25 cellular contexts compared by ENCODE assay signal in the genomic region with DNA sequence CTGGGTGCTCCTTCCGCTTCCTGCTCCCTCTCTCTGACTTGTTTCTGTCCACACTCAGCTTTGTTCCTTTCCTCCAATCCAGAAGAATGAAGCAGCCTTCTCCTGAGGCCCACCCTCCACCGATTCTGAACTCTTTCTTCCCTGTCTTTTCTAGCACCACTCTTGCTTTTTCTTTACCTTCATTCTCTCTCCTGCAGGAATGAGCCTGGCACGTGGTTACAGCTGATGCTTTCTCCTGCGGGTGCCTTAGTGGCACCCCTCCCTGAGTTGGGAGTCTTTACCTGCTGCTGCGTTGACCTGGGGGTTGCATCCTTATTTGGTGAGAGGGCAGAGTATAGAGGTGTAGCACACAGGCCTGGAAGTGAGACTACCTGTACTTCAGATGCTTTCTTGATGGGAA. TPM values are rescaled to one million over a fixed set of nuclear protein-coding genes. Genes with fewer than 3 reads are reported as not detected.
DNase-seq lines count a peak whose midpoint lies in the region; ATAC-seq and TF ChIP-seq lines count a peak whose summit lies in the region.
"Had no signal": no experiment of that assay in that cellular context is flagged by ENCODE, and none has a peak within 500 bp of the region (broad histone marks: within the 10 kb centered on the region; RNA-seq: fewer than 3 reads in every experiment).

No MANE protein-coding gene starts in this region.

- H3K4me1 ChIP-seq in endodermal cell (ENCODE audit: control insufficient read depth, insufficient read depth, low read length), result peaks cover 22% of the 10 kb centered on the region

- H3K4me3 Mint-ChIP-seq in activated CD8-positive, alpha-beta memory T cell treated with anti-CD3 and anti-CD28 coated beads, Interleukin-2, amount 10 ng/mL, durations not matched to agents 7 days and 5 days, result no peak overlapping the region
- H3K4me3 Mint-ChIP-seq in IgD-negative memory B cell (peak overlapping the region in 3 of 4 donors; percentile 57 to 73 (median 72)), endodermal cell (no peak overlapping the region)
- H3K4me3 Mint-ChIP-seq in stimulated activated effector memory CD8-positive, alpha-beta T cell treated with anti-CD3 and anti-CD28 coated beads, Interleukin-12 subunit alpha, Interleukin-12 subunit beta, amount 100 ng/mL, for 72 hours, result peak overlapping the region; percentile 1
- H3K4me3 Mint-ChIP-seq: activated T-cell treated with anti-CD3 and anti-CD28 coated beads, Interleukin-2, amount 50 U/mL, for 4 hours had no signal

- H3K9me3 ChIP-seq in endodermal cell (ENCODE audit: control insufficient read depth, low read length), result no peaks in the 10 kb centered on the region
- H3K9me3 ChIP-seq: A549, esophagus squamous epithelium, mucosa of descending colon, prostate gland, thoracic aorta had no signal

- DNase-seq in activated CD8-positive, alpha-beta memory T cell treated with anti-CD3 and anti-CD28 coated beads for 24 hours, result peak; percentile 55
- DNase-seq in activated CD8-positive, alpha-beta memory T cell treated with anti-CD3 and anti-CD28 coated beads, Interleukin-2, amount 10 ng/mL, durations not matched to agents 7 days and 5 days, result no peak
- DNase-seq in endodermal cell, result peak; percentile 13
- DNase-seq in stimulated activated effector memory CD8-positive, alpha-beta T cell treated with anti-CD3 and anti-CD28 coated beads, Interleukin-12 subunit alpha, Interleukin-12 subunit beta, amount 100 ng/mL, for 72 hours (ENCODE audit: low spot score in 2 of 2), result peak in 1 of 2 donors; percentile 43
- DNase-seq: activated T-cell treated with anti-CD3 and anti-CD28 coated beads, Interleukin-2, amount 50 U/mL, for 4 hours; AML-193; anterior cingulate cortex; cortex of kidney; DMS79; esophagus squamous epithelium; foreskin melanocyte; KG1; mucosa of descending colon; NCI-H1436 treated with DMSO at 0.1 percent for 48 hours; NCI-H446 treated with DMSO at 0.1 percent for 48 hours; stimulated activated naive CD4-positive, alpha-beta T cell treated with Interleukin-2 at 50 U/mL for 16 hours had no signal

- no peak overlapping the region for H3K9ac ChIP-seq in endodermal cell (ENCODE audit: extremely low read depth, low read length, poor library complexity, severe bottlenecking)

- no peak overlapping the region for H3K27ac Mint-ChIP-seq in activated CD8-positive, alpha-beta memory T cell treated with anti-CD3 and anti-CD28 coated beads, Interleukin-2, amount 10 ng/mL, durations not matched to agents 7 days and 5 days
- H3K27ac Mint-ChIP-seq in IgD-negative memory B cell (peak overlapping the region in 2 of 3 donors; percentile 68 to 94), endodermal cell (peak overlapping the region; percentile 26)
- peak overlapping the region; percentile 24 for H3K27ac Mint-ChIP-seq in stimulated activated effector memory CD8-positive, alpha-beta T cell treated with anti-CD3 and anti-CD28 coated beads, Interleukin-12 subunit alpha, Interleukin-12 subunit beta, amount 100 ng/mL, for 72 hours

- no peak for TF ChIP-seq CTCF in endodermal cell (conservative IDR thresholded peaks at IDR 0.05)

- ATAC-seq in activated CD8-positive, alpha-beta memory T cell treated with anti-CD3 and anti-CD28 coated beads, Interleukin-2, amount 10 ng/mL, durations not matched to agents 7 days and 5 days, result no peak
- ATAC-seq in stimulated activated effector memory CD8-positive, alpha-beta T cell treated with anti-CD3 and anti-CD28 coated beads, Interleukin-12 subunit alpha, Interleukin-12 subunit beta, amount 100 ng/mL, for 72 hours, result no peak
- ATAC-seq in HG03432 (IDR thresholded peaks at IDR 0.05; ENCODE audit: unreplicated experiment) (no peak), GM18907 (IDR thresholded peaks at IDR 0.05; ENCODE audit: unreplicated experiment) (no peak), HG02981 (IDR thresholded peaks at IDR 0.05; ENCODE audit: unreplicated experiment) (no peak)
- ATAC-seq: A549; activated T-cell treated with anti-CD3 and anti-CD28 coated beads, Interleukin-2, amount 50 U/mL, for 4 hours; HCT116; mucosa of descending colon had no signal

- CTCF ChIA-PET in activated CD8-positive, alpha-beta memory T cell treated with anti-CD3 and anti-CD28 coated beads, Interleukin-2, amount 10 ng/mL, durations not matched to agents 7 days and 5 days (lab: Charles Lee), result interaction anchor here (1.1 to 9.0 kb wide), 4 partner anchors 10 to 63 kb away, joined by 3 to 106 read pairs (median 8); no protein-coding TSS in a partner anchor

- H3K36me3 ChIP-seq in endodermal cell (ENCODE audit: control insufficient read depth, insufficient read depth, low read length), result peaks cover 16% of the 10 kb centered on the region
- H3K36me3 ChIP-seq: prostate gland, thoracic aorta had no signal

- H3K9me3 Mint-ChIP-seq in activated CD8-positive, alpha-beta memory T cell treated with anti-CD3 and anti-CD28 coated beads, Interleukin-2, amount 10 ng/mL, durations not matched to agents 7 days and 5 days (ENCODE audit: low read depth), result no peaks in the 10 kb centered on the region
- H3K9me3 Mint-ChIP-seq in IgD-negative memory B cell (peaks cover 0 to 2% (median 0%) of the 10 kb centered on the region in 3 donors), endodermal cell (no peaks in the 10 kb centered on the region)
- no peaks in the 10 kb centered on the region for H3K9me3 Mint-ChIP-seq in stimulated activated effector memory CD8-positive, alpha-beta T cell treated with anti-CD3 and anti-CD28 coated beads, Interleukin-12 subunit alpha, Interleukin-12 subunit beta, amount 100 ng/mL, for 72 hours
- H3K9me3 Mint-ChIP-seq: activated T-cell treated with anti-CD3 and anti-CD28 coated beads, Interleukin-2, amount 50 U/mL, for 4 hours had no signal

- no peaks in the 10 kb centered on the region for H3K27me3 Mint-ChIP-seq in activated CD8-positive, alpha-beta memory T cell treated with anti-CD3 and anti-CD28 coated beads, Interleukin-2, amount 10 ng/mL, durations not matched to agents 7 days and 5 days
- H3K27me3 Mint-ChIP-seq in IgD-negative memory B cell (peaks cover 3% of the 10 kb centered on the region), endodermal cell (ENCODE audit: insufficient read depth) (no peaks in the 10 kb centered on the region)

- 89 to 96% methylated on average over 3 to 5 of the region's 5 CpGs for WGBS in endodermal cell (ENCODE audit: insufficient coverage in 1 of 2, insufficient read length in 1 of 2), 2 experiments

- peak overlapping the region; percentile 51 for H3K4me3 ChIP-seq in endodermal cell (ENCODE audit: low read length)
- H3K4me3 ChIP-seq: A549, esophagus squamous epithelium, lung, mucosa of descending colon, prostate gland, thoracic aorta had no signal

- H3K36me3 Mint-ChIP-seq in activated CD8-positive, alpha-beta memory T cell treated with anti-CD3 and anti-CD28 coated beads, Interleukin-2, amount 10 ng/mL, durations not matched to agents 7 days and 5 days, result peaks cover 43% of the 10 kb centered on the region
- H3K36me3 Mint-ChIP-seq in IgD-negative memory B cell (peaks cover 7% of the 10 kb centered on the region), endodermal cell (ENCODE audit: low read depth) (peaks cover 17% of the 10 kb centered on the region)
- peaks cover 54% of the 10 kb centered on the region for H3K36me3 Mint-ChIP-seq in stimulated activated effector memory CD8-positive, alpha-beta T cell treated with anti-CD3 and anti-CD28 coated beads, Interleukin-12 subunit alpha, Interleukin-12 subunit beta, amount 100 ng/mL, for 72 hours

- no peak overlapping the region for H3K27ac ChIP-seq in endodermal cell (ENCODE audit: low read depth, low read length)
- H3K27ac ChIP-seq: A549, prostate gland, thoracic aorta had no signal

- H3K4me1 Mint-ChIP-seq in activated CD8-positive, alpha-beta memory T cell treated with anti-CD3 and anti-CD28 coated beads, Interleukin-2, amount 10 ng/mL, durations not matched to agents 7 days and 5 days, result peaks cover 73% of the 10 kb centered on the region
- H3K4me1 Mint-ChIP-seq in IgD-negative memory B cell (peaks cover 53 to 72% (median 58%) of the 10 kb centered on the region in 3 donors), endodermal cell (peaks cover 65% of the 10 kb centered on the region)
- H3K4me1 Mint-ChIP-seq in stimulated activated effector memory CD8-positive, alpha-beta T cell treated with anti-CD3 and anti-CD28 coated beads, Interleukin-12 subunit alpha, Interleukin-12 subunit beta, amount 100 ng/mL, for 72 hours, result peaks cover 80% of the 10 kb centered on the region

- H3K27me3 ChIP-seq in endodermal cell (ENCODE audit: control insufficient read depth, insufficient read depth, low read length, poor library complexity, severe bottlenecking), result no peaks in the 10 kb centered on the region
- H3K27me3 ChIP-seq: esophagus squamous epithelium had no signal

RNA-seq across cellular contexts. Expression of a gene that starts 6.2 kb away (rescaled TPM):
- 10 to 100 TPM; 52.8 to 60.8 TPM for total RNA-seq in activated CD8-positive, alpha-beta memory T cell treated with anti-CD3 and anti-CD28 coated beads, Interleukin-2, amount 10 ng/mL, durations not matched to agents 7 days and 5 days
- polyA plus RNA-seq in IgD-negative memory B cell, result 88.0 TPM
- 10 to 100 TPM; 72.7 to 80.4 TPM for total RNA-seq in endodermal cell
- 78.5 TPM for polyA plus RNA-seq in endodermal cell (2013, experiment 1 of 2)
- polyA plus RNA-seq in endodermal cell (2013, experiment 2 of 2), result 70.0 TPM

RNA-seq across cellular contexts. Expression of a gene that starts 51.3 kb away (rescaled TPM):
- total RNA-seq in activated CD8-positive, alpha-beta memory T cell treated with anti-CD3 and anti-CD28 coated beads, Interleukin-2, amount 10 ng/mL, durations not matched to agents 7 days and 5 days, result 10 to 100 TPM; 11.1 to 13.1 TPM
- 58.6 TPM for polyA plus RNA-seq in IgD-negative memory B cell
- total RNA-seq in endodermal cell, result not detected
- polyA plus RNA-seq in endodermal cell (2013, experiment 1 of 2), result not detected
- not detected for polyA plus RNA-seq in endodermal cell (2013, experiment 2 of 2)
- total RNA-seq: thoracic aorta had no signal
- polyA plus RNA-seq: A549 had no signal

Comparison
In these comparisons a context has a peak if more than half of its experiments do, and no peak if none do; other contexts are left out.
1. H3K4me3 Mint-ChIP-seq: peak in IgD-negative memory B cell (3 of 4) and stimulated activated effector memory CD8-positive, alpha-beta T cell treated with anti-CD3 and anti-CD28 coated beads, Interleukin-12 subunit alpha, Interleukin-12 subunit beta, amount 100 ng/mL, for 72 hours (single experiment); none in activated CD8-positive, alpha-beta memory T cell treated with anti-CD3 and anti-CD28 coated beads, Interleukin-2, amount 10 ng/mL, durations not matched to agents 7 days and 5 days (single experiment) and endodermal cell (single experiment).
2. RNA of a gene that starts 51.3 kb away (total RNA-seq): 11.1 to 13.1 TPM in activated CD8-positive, alpha-beta memory T cell treated with anti-CD3 and anti-CD28 coated beads, Interleukin-2, amount 10 ng/mL, durations not matched to agents 7 days and 5 days; not detected in endodermal cell; every median in the first group is over 10 times any median in the second.